ENCODE assay signal across 8 cellular contexts in the genomic region with DNA sequence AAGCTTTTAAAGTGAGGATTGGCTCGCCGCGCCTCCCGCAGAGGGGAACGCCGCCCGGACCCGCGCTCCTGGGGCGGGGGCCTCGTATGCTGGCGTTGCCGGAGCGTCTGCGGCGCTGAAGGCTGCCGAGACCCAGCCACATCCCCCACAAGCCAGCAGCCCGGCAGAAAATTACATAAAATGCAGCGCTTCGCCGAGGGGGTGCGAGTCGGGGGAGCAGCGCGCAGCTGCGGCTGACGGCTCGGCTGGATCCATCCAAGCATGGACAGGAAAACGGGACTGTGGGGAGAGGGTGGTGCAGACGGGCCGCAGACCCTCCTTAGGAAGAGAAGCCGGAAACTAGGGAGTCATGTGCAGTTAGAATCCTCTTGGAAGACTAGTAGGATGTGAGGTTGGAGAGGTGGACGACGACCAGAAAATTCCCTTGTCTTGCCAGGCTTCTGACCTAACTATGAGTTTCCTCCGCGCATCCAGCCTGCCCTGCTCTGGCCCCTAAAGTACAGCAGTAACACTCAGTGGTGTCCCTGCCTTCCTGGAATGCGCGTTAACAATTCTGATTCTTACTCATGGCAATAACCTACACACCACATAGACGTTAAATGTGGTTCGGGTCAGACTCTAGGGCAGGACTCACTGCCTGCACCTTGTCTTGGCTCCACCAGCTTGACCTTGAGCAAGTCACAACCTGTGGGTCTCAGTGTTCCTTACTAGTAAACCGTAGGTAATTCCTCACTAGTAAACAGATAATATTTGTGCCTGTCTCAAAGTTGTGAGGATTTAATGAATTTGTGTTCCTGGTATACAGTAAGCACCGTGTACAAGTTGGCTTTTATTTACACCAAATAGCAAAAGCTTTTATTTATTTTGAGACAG. TPM values are rescaled to one million over a fixed set of nuclear protein-coding genes. Genes with fewer than 3 reads are reported as not detected.
DNase-seq lines count a peak whose midpoint lies in the region; ATAC-seq and TF ChIP-seq lines count a peak whose summit lies in the region.

No MANE protein-coding gene starts in this region.

- peaks cover 0 to 5% of the 10 kb centered on the region in 2 donors for H3K27me3 Mint-ChIP-seq in CD8-positive, alpha-beta memory T cell
- H3K27me3 Mint-ChIP-seq in activated naive CD8-positive, alpha-beta T cell treated with anti-CD3 and anti-CD28 coated beads, Interleukin-2, amount 10 ng/mL, durations not matched to agents 7 days and 5 days: peaks cover 6% of the 10 kb centered on the region

- peaks cover 5% of the 10 kb centered on the region for H4K20me1 ChIP-seq in osteoblast (ENCODE audit: insufficient read depth, low read length)

- H3K27ac ChIP-seq in CD8-positive, alpha-beta memory T cell (ENCODE audit: low read depth, low read length): peak overlapping the region; percentile 78
- H3K27ac ChIP-seq in osteoblast (ENCODE audit: low read depth, low read length) (peak overlapping the region; percentile 86), uterus (peak overlapping the region; percentile 96)

- peaks cover 0 to 2% (median 0%) of the 10 kb centered on the region in 5 donors for H3K9me3 Mint-ChIP-seq in CD8-positive, alpha-beta memory T cell
- H3K9me3 Mint-ChIP-seq in activated naive CD8-positive, alpha-beta T cell treated with anti-CD3 and anti-CD28 coated beads, Interleukin-2, amount 10 ng/mL, durations not matched to agents 7 days and 5 days: no peaks in the 10 kb centered on the region

- POLR2A ChIA-PET in CD8-positive, alpha-beta memory T cell (lab: Charles Lee): interaction anchor here (0.6 to 5.0 kb wide), 8 partner anchors 33 to 1751 kb away, joined by 3 to 88 read pairs (median 4); a partner anchor contains a TSS
- POLR2A ChIA-PET in activated naive CD8-positive, alpha-beta T cell treated with anti-CD3 and anti-CD28 coated beads, Interleukin-2, amount 10 ng/mL, durations not matched to agents 7 days and 5 days (lab: Charles Lee): interaction anchor here (0.6 to 5.2 kb wide), 9 partner anchors 12 to 131 kb away, joined by 3 to 78 read pairs (median 4); a partner anchor contains a TSS

- peak overlapping the region; percentile 85 to 98 (median 92) for H3K4me3 Mint-ChIP-seq in CD8-positive, alpha-beta memory T cell
- H3K4me3 Mint-ChIP-seq in activated naive CD8-positive, alpha-beta T cell treated with anti-CD3 and anti-CD28 coated beads, Interleukin-2, amount 10 ng/mL, durations not matched to agents 7 days and 5 days: peak overlapping the region; percentile 95

- intact Hi-C loops in head of caudate nucleus (cut with DNase I) (loop anchor here (5.0 kb wide), 1 partner anchor 132 kb away; a partner anchor contains a TSS), uterus (cut with DNase I; ENCODE audit: low total_unique reads) (loop anchor here (10.0 kb wide), 1 partner anchor 70 kb away; a partner anchor contains a TSS)

- H3K27ac Mint-ChIP-seq in CD8-positive, alpha-beta memory T cell: peak overlapping the region; percentile 85 to 97 (median 92)
- peak overlapping the region; percentile 94 for H3K27ac Mint-ChIP-seq in activated naive CD8-positive, alpha-beta T cell treated with anti-CD3 and anti-CD28 coated beads, Interleukin-2, amount 10 ng/mL, durations not matched to agents 7 days and 5 days

- no peak for TF ChIP-seq CTCF in osteoblast (IDR thresholded peaks at IDR 0.05; ENCODE audit: extremely low read depth, low read depth, low read length)
- no peak for TF ChIP-seq CTCF in uterus (IDR thresholded peaks at IDR 0.05)

- no peaks in the 10 kb centered on the region for H3K9me3 ChIP-seq in CD8-positive, alpha-beta memory T cell (ENCODE audit: low read length)
- H3K9me3 ChIP-seq in osteoblast (ENCODE audit: low read depth, low read length) (no peaks in the 10 kb centered on the region), uterus (no peaks in the 10 kb centered on the region)

- H3K36me3 Mint-ChIP-seq in CD8-positive, alpha-beta memory T cell: peaks cover 0 to 29% (median 4%) of the 10 kb centered on the region in 3 donors
- peaks cover 10% of the 10 kb centered on the region for H3K36me3 Mint-ChIP-seq in activated naive CD8-positive, alpha-beta T cell treated with anti-CD3 and anti-CD28 coated beads, Interleukin-2, amount 10 ng/mL, durations not matched to agents 7 days and 5 days

- no peak for TF ChIP-seq POLR2A in uterus (IDR thresholded peaks at IDR 0.05)

- H3K36me3 ChIP-seq in CD8-positive, alpha-beta memory T cell (ENCODE audit: insufficient read depth, low read length): peaks cover 8% of the 10 kb centered on the region
- H3K36me3 ChIP-seq in osteoblast (ENCODE audit: insufficient read depth, low read length) (peaks cover 13% of the 10 kb centered on the region), uterus (no peaks in the 10 kb centered on the region)

- peaks cover 19% of the 10 kb centered on the region for H3K4me1 ChIP-seq in CD8-positive, alpha-beta memory T cell (ENCODE audit: insufficient read depth, low read length)
- H3K4me1 ChIP-seq in osteoblast (ENCODE audit: insufficient read depth, low read length) (peaks cover 8% of the 10 kb centered on the region), uterus (no peaks in the 10 kb centered on the region)

- H2AFZ ChIP-seq in osteoblast (ENCODE audit: low read length): peak overlapping the region; percentile 95

- peak; percentile 4 to 71 (median 26) for DNase-seq in CD8-positive, alpha-beta memory T cell
- no peak for DNase-seq in Jurkat, Clone E6-1 (ENCODE audit: low read depth, low spot score)
- DNase-seq in SK-N-DZ (ENCODE audit: low spot score): peak; percentile 27
- DNase-seq in activated naive CD8-positive, alpha-beta T cell treated with anti-CD3 and anti-CD28 coated beads, Interleukin-2, amount 10 ng/mL, durations not matched to agents 7 days and 5 days: no peak
- DNase-seq in head of caudate nucleus: peak in 41 of 42 donors; percentile 38 to 81 (median 62)
- peak; percentile 92 for DNase-seq in osteoblast (ENCODE audit: insufficient read length, low spot score, missing footprints)
- DNase-seq in uterus: peak; percentile 35 to 43

- H3K4me2 ChIP-seq in osteoblast (ENCODE audit: insufficient read depth, low read length): peak overlapping the region; percentile 92

- H3K79me2 ChIP-seq in osteoblast (ENCODE audit: insufficient read depth, low read length): peaks cover 29% of the 10 kb centered on the region

- H3K4me3 ChIP-seq in CD8-positive, alpha-beta memory T cell (ENCODE audit: low read length): peak overlapping the region; percentile 71
- H3K4me3 ChIP-seq in Jurkat, Clone E6-1 (ENCODE audit: low read length): peak overlapping the region; percentile 73
- peak overlapping the region; percentile 88 for H3K4me3 ChIP-seq in osteoblast (ENCODE audit: insufficient read depth, low read length)
- H3K4me3 ChIP-seq in uterus: peak overlapping the region; percentile 73 to 88

- peaks cover 31 to 42% (median 42%) of the 10 kb centered on the region in 3 donors for H3K4me1 Mint-ChIP-seq in CD8-positive, alpha-beta memory T cell
- H3K4me1 Mint-ChIP-seq in activated naive CD8-positive, alpha-beta T cell treated with anti-CD3 and anti-CD28 coated beads, Interleukin-2, amount 10 ng/mL, durations not matched to agents 7 days and 5 days: peaks cover 19% of the 10 kb centered on the region

- CTCF ChIA-PET in CD8-positive, alpha-beta memory T cell (lab: Charles Lee): interaction anchor here (1.0 to 3.8 kb wide), 3 partner anchors 33 to 75 kb away, joined by 3 to 30 read pairs (median 11); a partner anchor contains a TSS

- ATAC-seq in GM21515 (IDR thresholded peaks at IDR 0.05; ENCODE audit: unreplicated experiment): peak; percentile 7
- ATAC-seq in activated naive CD8-positive, alpha-beta T cell treated with anti-CD3 and anti-CD28 coated beads, Interleukin-2, amount 10 ng/mL, durations not matched to agents 7 days and 5 days (ENCODE audit: low read depth): peak; percentile 17

- H3K27me3 ChIP-seq in CD8-positive, alpha-beta memory T cell (ENCODE audit: insufficient read depth, low read length, poor library complexity, severe bottlenecking): no peaks in the 10 kb centered on the region
- H3K27me3 ChIP-seq in osteoblast (ENCODE audit: insufficient read depth, low read length) (no peaks in the 10 kb centered on the region), uterus (no peaks in the 10 kb centered on the region)

RNA-seq across cellular contexts. Expression of a gene that starts 1.0 kb away (rescaled TPM):
- total RNA-seq in CD8-positive, alpha-beta memory T cell: 10 to 100 TPM; 23.5 to 25.8 TPM
- 37.3 TPM for polyA plus RNA-seq in CD8-positive, alpha-beta memory T cell
- 21.2 TPM for polyA plus RNA-seq in Jurkat, Clone E6-1 (2012; ENCODE audit: insufficient read depth, insufficient read length)
- polyA plus RNA-seq in SK-N-DZ (2014; cell fraction: cytosol; rRNA removed): 19.1 and 20.5 TPM in 2 replicates
- 27.5 and 31.3 TPM in 2 replicates for polyA plus RNA-seq in SK-N-DZ (2014; cell fraction: nucleus; rRNA removed)
- total RNA-seq in activated naive CD8-positive, alpha-beta T cell treated with anti-CD3 and anti-CD28 coated beads, Interleukin-2, amount 10 ng/mL, durations not matched to agents 7 days and 5 days: 10 to 100 TPM; 53.5 to 62.9 TPM
- 71.3 and 71.9 TPM in 2 replicates for total RNA-seq in osteoblast
- 100 to 1,000 TPM in 1 of 4 donors, 10 to 100 TPM in 3; 55.6 to 183 (median 65.4) TPM for total RNA-seq in uterus

RNA-seq across cellular contexts. Expression of a gene that starts 34.5 kb away (rescaled TPM):
- 100 to 1,000 TPM; 420 to 421 TPM for total RNA-seq in CD8-positive, alpha-beta memory T cell
- 201 TPM for polyA plus RNA-seq in CD8-positive, alpha-beta memory T cell
- 649 TPM for polyA plus RNA-seq in Jurkat, Clone E6-1 (2012; ENCODE audit: insufficient read depth, insufficient read length)
- polyA plus RNA-seq in SK-N-DZ (2014; cell fraction: cytosol; rRNA removed): 481 and 505 TPM in 2 replicates
- polyA plus RNA-seq in SK-N-DZ (2014; cell fraction: nucleus; rRNA removed): 596 and 634 TPM in 2 replicates
- 100 to 1,000 TPM; 363 to 369 TPM for total RNA-seq in activated naive CD8-positive, alpha-beta T cell treated with anti-CD3 and anti-CD28 coated beads, Interleukin-2, amount 10 ng/mL, durations not matched to agents 7 days and 5 days
- total RNA-seq in osteoblast (130 and 154 TPM in 2 replicates), uterus (100 to 1,000 TPM in 2 of 4 donors, 10 to 100 TPM in 2; 87.9 to 222 (median 102) TPM)

Comparison
In these comparisons a context has a peak if more than half of its experiments do, and no peak if none do; other contexts are left out.
1. DNase-seq: peak in CD8-positive, alpha-beta memory T cell (5 of 5), SK-N-DZ (single experiment), head of caudate nucleus (41 of 42), osteoblast (single experiment) and uterus (2 of 2); none in Jurkat, Clone E6-1 (single experiment) and activated naive CD8-positive, alpha-beta T cell treated with anti-CD3 and anti-CD28 coated beads, Interleukin-2, amount 10 ng/mL, durations not matched to agents 7 days and 5 days (single experiment).
2. Peak in every context shown above with its lines, with median percentiles within 50 percentile points of each other: H3K27ac ChIP-seq and H3K4me3 ChIP-seq.